In genomic region chr16:78129349-78129748, GRCh38 we compare ENCODE assay signal across 1 cellular context.
A peak's percentile ranks its signal among the peaks of the same experiment; 100 is the strongest.
TF ChIP-seq lines count a peak whose summit lies in the region.

No MANE protein-coding gene starts in this region.

TF ChIP-seq in HepG2, 621 proteins besides CTCF, POLR2A, EP300 and RAD21 (continued from another document and continues in another):
- TF ChIP-seq ZNF318 (CRISPR knock-in tag; IDR thresholded peaks at IDR 0.05) (no peak), POGZ (CRISPR knock-in tag; IDR thresholded peaks at IDR 0.05) (no peak), KDM6A (CRISPR knock-in tag; IDR thresholded peaks at IDR 0.05; ENCODE audit: low read depth) (no peak), GATAD2A (CRISPR knock-in tag; IDR thresholded peaks at IDR 0.05) (peak; percentile 80), ZNF138 (CRISPR knock-in tag; IDR thresholded peaks at IDR 0.05; ENCODE audit: low read depth) (no peak), KLF13 (CRISPR knock-in tag; IDR thresholded peaks at IDR 0.05) (no peak), ZNF891 (CRISPR knock-in tag; IDR thresholded peaks at IDR 0.05) (no peak), MZF1 (CRISPR knock-in tag; IDR thresholded peaks at IDR 0.05; ENCODE audit: borderline replicate concordance) (no peak), ZNF557 (CRISPR knock-in tag; IDR thresholded peaks at IDR 0.05) (no peak), CEBPG (CRISPR knock-in tag; IDR thresholded peaks at IDR 0.05) (0 out of 2 replicates have a peak, but pooled peaks have one; percentile 36), ZMAT5 (CRISPR knock-in tag; IDR thresholded peaks at IDR 0.05; ENCODE audit: borderline replicate concordance, low read depth) (no peak), SOX6 (IDR thresholded peaks at IDR 0.05) (no peak), SOX6 (CRISPR knock-in tag; IDR thresholded peaks at IDR 0.05) (peak; percentile 77), ZNF12 (CRISPR knock-in tag; IDR thresholded peaks at IDR 0.05) (no peak), PREB (CRISPR knock-in tag; IDR thresholded peaks at IDR 0.05) (no peak), PATZ1 (CRISPR knock-in tag; IDR thresholded peaks at IDR 0.05) (peak; percentile 24; the same call in 1 of the 2 replicates), ZNF17 (CRISPR knock-in tag; IDR thresholded peaks at IDR 0.05) (no peak), MLX (CRISPR knock-in tag; IDR thresholded peaks at IDR 0.05) (0 out of 2 replicates have a peak, but pooled peaks have one; percentile 34), ELF1 (CRISPR knock-in tag; IDR thresholded peaks at IDR 0.05) (no peak), ZNF766 (CRISPR knock-in tag; IDR thresholded peaks at IDR 0.05; ENCODE audit: borderline replicate concordance) (no peak), SMARCC2 (IDR thresholded peaks at IDR 0.05) (no peak), ZNF562 (CRISPR knock-in tag; IDR thresholded peaks at IDR 0.05; ENCODE audit: borderline replicate concordance) (no peak), GPBP1L1 (CRISPR knock-in tag; IDR thresholded peaks at IDR 0.05) (no peak), RFXANK (CRISPR knock-in tag; IDR thresholded peaks at IDR 0.05) (no peak), HMG20B (CRISPR knock-in tag; conservative IDR thresholded peaks at IDR 0.05) (0 out of 2 replicates have a peak, but pooled peaks have one; percentile 11), ZNF124 (CRISPR knock-in tag; IDR thresholded peaks at IDR 0.05) (no peak), ETS1 (CRISPR knock-in tag; IDR thresholded peaks at IDR 0.05) (no peak), NR1H2 (CRISPR knock-in tag; IDR thresholded peaks at IDR 0.05; ENCODE audit: borderline replicate concordance, low read depth) (no peak), HCFC1 (IDR thresholded peaks at IDR 0.05; ENCODE audit: low read depth, low read length) (no peak), ZXDC (CRISPR knock-in tag; IDR thresholded peaks at IDR 0.05) (no peak), CEBPB (IDR thresholded peaks at IDR 0.05; ENCODE audit: borderline replicate concordance, low read depth, low read length) (peak; percentile 43; the same call in 1 of the 2 replicates), FOXC1 (CRISPR knock-in tag; IDR thresholded peaks at IDR 0.05; ENCODE audit: borderline replicate concordance) (no peak), ZNF20 (CRISPR knock-in tag; IDR thresholded peaks at IDR 0.05) (no peak)
